Comparison of ENCODE assay signal across 14 cellular contexts in genomic region chrX:24877854-24878650, GRCh38.
A peak's percentile ranks its signal among the peaks of the same experiment; 100 is the strongest.
DNase-seq lines count a peak whose midpoint lies in the region; ATAC-seq and TF ChIP-seq lines count a peak whose summit lies in the region.
"Had no signal": no experiment of that assay in that cellular context is flagged by ENCODE, and none has a peak within 500 bp of the region (broad histone marks: within the 10 kb centered on the region; RNA-seq: fewer than 3 reads in every experiment).

No MANE protein-coding gene starts in this region.

- no peaks in the 10 kb centered on the region for H3K36me3 ChIP-seq in upper lobe of right lung
- no peaks in the 10 kb centered on the region for H3K36me3 ChIP-seq in psoas muscle (ENCODE audit: insufficient read depth in 1 of 2, low read depth in 1 of 2)
- H3K36me3 ChIP-seq: thoracic aorta had no signal

- no peaks in the 10 kb centered on the region for H3K36me3 Mint-ChIP-seq in natural killer cell
- no peaks in the 10 kb centered on the region for H3K36me3 Mint-ChIP-seq in natural killer cell treated with Interleukin-12 subunit alpha and Interleukin-12 subunit beta and Interleukin-15 and Interleukin-18, amount 100 ng/mL, for 72 hours

- H3K27ac ChIP-seq in upper lobe of right lung (no peak overlapping the region), psoas muscle (no peak overlapping the region)
- H3K27ac ChIP-seq: body of pancreas, HL-60, thoracic aorta had no signal

- H3K9me3 Mint-ChIP-seq in natural killer cell, result no peaks in the 10 kb centered on the region
- H3K9me3 Mint-ChIP-seq in natural killer cell treated with Interleukin-12 subunit alpha and Interleukin-12 subunit beta and Interleukin-15 and Interleukin-18, amount 100 ng/mL, for 72 hours, result no peaks in the 10 kb centered on the region

- TF ChIP-seq CTCF in natural killer cell (IDR thresholded peaks at IDR 0.05) (no peak), fibroblast of mammary gland (conservative IDR thresholded peaks at IDR 0.05; ENCODE audit: control insufficient read depth, insufficient read depth, low read depth, low read length) (no peak), upper lobe of right lung (IDR thresholded peaks at IDR 0.05) (no peak), psoas muscle (IDR thresholded peaks at IDR 0.05) (no peak)

- H3K4me1 Mint-ChIP-seq in natural killer cell, result peaks cover 15% of the 10 kb centered on the region in 2 donors
- no peaks in the 10 kb centered on the region for H3K4me1 Mint-ChIP-seq in natural killer cell treated with Interleukin-12 subunit alpha and Interleukin-12 subunit beta and Interleukin-15 and Interleukin-18, amount 100 ng/mL, for 72 hours (ENCODE audit: low read depth in 2 of 2)

- H3K27me3 Mint-ChIP-seq in natural killer cell (ENCODE audit: low read depth in 2 of 2), result no peaks in the 10 kb centered on the region
- H3K27me3 Mint-ChIP-seq in natural killer cell treated with Interleukin-12 subunit alpha and Interleukin-12 subunit beta and Interleukin-15 and Interleukin-18, amount 100 ng/mL, for 72 hours, result no peaks in the 10 kb centered on the region

- ATAC-seq in natural killer cell, result peak in 2 of 3 donors; percentile 48 to 49
- ATAC-seq in natural killer cell treated with Interleukin-12 subunit alpha and Interleukin-12 subunit beta and Interleukin-15 and Interleukin-18, amount 100 ng/mL, for 72 hours, result no peak
- ATAC-seq in upper lobe of right lung, result peak; percentile 48
- no peak for ATAC-seq in psoas muscle
- no peak for ATAC-seq in GM21576 (IDR thresholded peaks at IDR 0.05; ENCODE audit: unreplicated experiment)
- ATAC-seq: activated CD8-positive, alpha-beta T cell treated with anti-CD3 and anti-CD28 coated beads, Interleukin-2, amount 10 ng/mL, durations not matched to agents 7 days and 5 days; body of pancreas had no signal

- no peaks in the 10 kb centered on the region for H3K27me3 ChIP-seq in upper lobe of right lung
- no peaks in the 10 kb centered on the region for H3K27me3 ChIP-seq in psoas muscle (ENCODE audit: insufficient read depth in 3 of 3, low read length in 2 of 3)
- H3K27me3 ChIP-seq: body of pancreas had no signal

- no peaks in the 10 kb centered on the region for H3K4me1 ChIP-seq in upper lobe of right lung
- H3K4me1 ChIP-seq in psoas muscle, result no peaks in the 10 kb centered on the region
- H3K4me1 ChIP-seq: body of pancreas had no signal

- 52 to 59% (median 54%) methylated on average over 4 of the region's 4 CpGs for WGBS in psoas muscle, 3 donors

- H3K9me3 ChIP-seq in upper lobe of right lung, result no peaks in the 10 kb centered on the region
- H3K9me3 ChIP-seq in psoas muscle, result no peaks in the 10 kb centered on the region
- H3K9me3 ChIP-seq: body of pancreas, thoracic aorta had no signal

- no peak overlapping the region for H3K4me3 Mint-ChIP-seq in natural killer cell
- H3K4me3 Mint-ChIP-seq in natural killer cell treated with Interleukin-12 subunit alpha and Interleukin-12 subunit beta and Interleukin-15 and Interleukin-18, amount 100 ng/mL, for 72 hours, result no peak overlapping the region
- H3K4me3 Mint-ChIP-seq: activated CD8-positive, alpha-beta T cell treated with anti-CD3 and anti-CD28 coated beads, Interleukin-2, amount 10 ng/mL, durations not matched to agents 7 days and 5 days had no signal

- peak overlapping the region in 1 of 2 donors; percentile 31 for H3K27ac Mint-ChIP-seq in natural killer cell
- H3K27ac Mint-ChIP-seq in natural killer cell treated with Interleukin-12 subunit alpha and Interleukin-12 subunit beta and Interleukin-15 and Interleukin-18, amount 100 ng/mL, for 72 hours, result no peak overlapping the region
- H3K27ac Mint-ChIP-seq: activated CD8-positive, alpha-beta T cell treated with anti-CD3 and anti-CD28 coated beads, Interleukin-2, amount 10 ng/mL, durations not matched to agents 7 days and 5 days had no signal

- DNase-seq in natural killer cell (no peak), NCI-H510A treated with DMSO at 0.1 percent for 48 hours (lab: John Stamatoyannopoulos, UW) (peak; percentile 41), fibroblast of mammary gland (ENCODE audit: low read depth) (peak; percentile 2), upper lobe of right lung (no peak), DMS114 treated with DMSO at 0.1 percent for 48 hours (lab: John Stamatoyannopoulos, UW; ENCODE audit: unreplicated experiment) (no peak), psoas muscle (no peak)
- no peak for DNase-seq in natural killer cell treated with Interleukin-12 subunit alpha and Interleukin-12 subunit beta and Interleukin-15 and Interleukin-18, amount 100 ng/mL, for 72 hours (ENCODE audit: low spot score)
- DNase-seq: activated CD8-positive, alpha-beta T cell treated with anti-CD3 and anti-CD28 coated beads, Interleukin-2, amount 10 ng/mL, durations not matched to agents 7 days and 5 days; activated effector memory CD4-positive, alpha-beta T cell treated with anti-CD3 and anti-CD28 coated beads, Interleukin-2, amount 50 U/mL, for 16 hours; body of pancreas; NCI-H2029 had no signal

- H3K4me3 ChIP-seq in fibroblast of mammary gland (ENCODE audit: control insufficient read depth, low read depth, low read length), result no peak overlapping the region
- no peak overlapping the region for H3K4me3 ChIP-seq in upper lobe of right lung
- H3K4me3 ChIP-seq in psoas muscle, result no peak overlapping the region
- H3K4me3 ChIP-seq: body of pancreas, thoracic aorta had no signal

- intact Hi-C loops in natural killer cell (cut with micrococcal nuclease), result no loop called here
- intact Hi-C loops in upper lobe of right lung (cut with DNase I), result no loop called here
- intact Hi-C loops in psoas muscle (cut with DNase I), result no loop called here

Comparison
In these comparisons a context has a peak if more than half of its experiments do, and no peak if none do; other contexts are left out.
1. ATAC-seq: peak in natural killer cell (2 of 3) and upper lobe of right lung (single experiment); none in natural killer cell treated with Interleukin-12 subunit alpha and Interleukin-12 subunit beta and Interleukin-15 and Interleukin-18, amount 100 ng/mL, for 72 hours (0 of 2), psoas muscle (0 of 4) and GM21576 (single experiment).
2. DNase-seq: peak in NCI-H510A treated with DMSO at 0.1 percent for 48 hours (single experiment) and fibroblast of mammary gland (single experiment); none in natural killer cell (single experiment), natural killer cell treated with Interleukin-12 subunit alpha and Interleukin-12 subunit beta and Interleukin-15 and Interleukin-18, amount 100 ng/mL, for 72 hours (single experiment), upper lobe of right lung (single experiment), DMS114 treated with DMSO at 0.1 percent for 48 hours (single experiment) and psoas muscle (0 of 2).